7 cellular contexts compared by ENCODE assay signal in the genomic region with DNA sequence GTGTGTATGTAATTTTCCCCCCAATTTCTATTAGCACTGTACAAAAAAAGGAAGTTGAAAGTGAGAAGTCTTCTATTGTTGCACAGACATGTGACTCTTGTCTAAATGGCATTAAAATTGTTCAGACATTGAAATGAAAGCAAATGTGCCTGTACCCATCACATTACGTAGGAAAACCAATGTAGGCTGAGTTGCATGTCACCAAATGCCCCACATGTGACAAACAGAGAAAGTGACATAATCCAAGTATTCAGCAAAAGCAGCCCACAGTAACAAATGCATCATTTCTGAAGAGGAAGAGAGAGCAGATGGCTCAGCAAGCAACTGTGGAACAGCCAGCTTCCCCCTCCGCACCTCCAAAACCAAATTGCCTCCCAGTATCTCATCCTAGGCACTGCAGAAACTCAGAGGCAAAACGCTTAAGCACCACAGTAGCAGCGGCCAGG.
DNase-seq lines count a peak whose midpoint lies in the region; ATAC-seq lines count a peak whose summit lies in the region.

No MANE protein-coding gene starts in this region.

- ATAC-seq in GM19023 (IDR thresholded peaks at IDR 0.05; ENCODE audit: unreplicated experiment), result peak; percentile 87
- peak; percentile 88 for ATAC-seq in HG02642 (IDR thresholded peaks at IDR 0.05; ENCODE audit: poor library complexity, unreplicated experiment)

- no peak overlapping the region for H3K4ac ChIP-seq in trophoblast cell (ENCODE audit: low read depth, low read length)

- H2BK120ac ChIP-seq in trophoblast cell (ENCODE audit: insufficient read depth, low read length, poor library complexity), result no peak overlapping the region

- no peak overlapping the region for H3K14ac ChIP-seq in trophoblast cell (ENCODE audit: low read length)

- H3K27ac ChIP-seq in trophoblast cell (ENCODE audit: low read depth, low read length), result no peak overlapping the region

- H2BK12ac ChIP-seq in trophoblast cell (ENCODE audit: low read length), result no peak overlapping the region

- no peaks in the 10 kb centered on the region for H3K4me1 ChIP-seq in trophoblast cell (ENCODE audit: control insufficient read depth in 1 of 2, insufficient read depth in 2 of 2, low read length in 2 of 2)

- H3K9me3 ChIP-seq in trophoblast cell (ENCODE audit: insufficient read depth, low read depth, low read length), result no peaks in the 10 kb centered on the region

- H3K79me1 ChIP-seq in trophoblast cell (ENCODE audit: low read length), result no peaks in the 10 kb centered on the region

- H3K36me3 ChIP-seq in trophoblast cell (ENCODE audit: control insufficient read depth in 1 of 2, insufficient read depth in 2 of 2, low read length in 2 of 2), result no peaks in the 10 kb centered on the region

- no peak overlapping the region for H3K9ac ChIP-seq in trophoblast cell (ENCODE audit: low read length)

- no peak overlapping the region for H4K91ac ChIP-seq in trophoblast cell (ENCODE audit: low read depth, low read length)

- H2AK5ac ChIP-seq in trophoblast cell (ENCODE audit: low read length), result no peak overlapping the region

- H3K4me3 ChIP-seq in trophoblast cell (ENCODE audit: low read depth, low read length), result no peak overlapping the region

- no peak overlapping the region for H2BK5ac ChIP-seq in trophoblast cell (ENCODE audit: low read depth, low read length, poor library complexity)

- WGBS in trophoblast cell (ENCODE audit: extremely low coverage, insufficient coverage, insufficient read length), result no CpG with 5 or more reads among the region's 4 CpGs

- H3K4me2 ChIP-seq in trophoblast cell (ENCODE audit: low read length), result no peak overlapping the region

- no peaks in the 10 kb centered on the region for H3K79me2 ChIP-seq in trophoblast cell (ENCODE audit: control insufficient read depth, insufficient read depth, low read length, poor library complexity)

- no peaks in the 10 kb centered on the region for H3K27me3 ChIP-seq in trophoblast cell (ENCODE audit: insufficient read depth, low read length)

- no peak overlapping the region for H3K23ac ChIP-seq in trophoblast cell (ENCODE audit: low read length)

- no peak overlapping the region for H2AFZ ChIP-seq in trophoblast cell (ENCODE audit: insufficient read depth, low read length, poor library complexity)

- DNase-seq in NAMALWA (ENCODE audit: low spot score) (peak; percentile 44), trophoblast cell (peak; percentile 3 to 30), kidney tubule cell (ENCODE audit: low spot score) (no peak), A172 (ENCODE audit: low spot score) (no peak), EL (no peak)

- no peak overlapping the region for H3K18ac ChIP-seq in trophoblast cell (ENCODE audit: low read length)

- no peak overlapping the region for H4K12ac ChIP-seq in trophoblast cell (ENCODE audit: low read depth, low read length)

- H4K8ac ChIP-seq in trophoblast cell (ENCODE audit: low read depth, low read length), result no peak overlapping the region

Comparison
In these comparisons a context has a peak if more than half of its experiments do, and no peak if none do; other contexts are left out.
1. DNase-seq: peak in NAMALWA (single experiment) and trophoblast cell (2 of 2); none in kidney tubule cell (single experiment), A172 (single experiment) and EL (single experiment).